13 cellular contexts compared by ENCODE assay signal in genomic region chr1:209797978-209798639, GRCh38. TPM values are rescaled to one million over a fixed set of nuclear protein-coding genes. Genes with fewer than 3 reads are reported as not detected.
DNase-seq lines count a peak whose midpoint lies in the region; ATAC-seq, FAIRE-seq and TF ChIP-seq lines count a peak whose summit lies in the region.
"Had no signal": no experiment of that assay in that cellular context is flagged by ENCODE, and none has a peak within 500 bp of the region (broad histone marks: within the 10 kb centered on the region; RNA-seq: fewer than 3 reads in every experiment).

No MANE protein-coding gene starts in this region.

- H3K36me3 Mint-ChIP-seq in MCF 10A (ENCODE audit: insufficient read depth, unreplicated experiment) = peaks cover 87% of the 10 kb centered on the region
- H3K36me3 Mint-ChIP-seq in stimulated activated naive B cell treated with anti-CD40 and anti-IgM and Interleukin-4, amounts not matched to agents 10 μg/mL and 1 μg/mL and 100 μg/mL, for 72 hours = peaks cover 2 to 4% of the 10 kb centered on the region in 2 donors
- H3K36me3 Mint-ChIP-seq: brain had no signal

- TF ChIP-seq POLR2A in GM12891 (IDR thresholded peaks at IDR 0.05; ENCODE audit: low read depth, low read length) = no peak

- no peak overlapping the region for H3K4me3 ChIP-seq in osteoblast (ENCODE audit: insufficient read depth, low read length)
- H3K4me3 ChIP-seq: esophagus muscularis mucosa had no signal

- no peaks in the 10 kb centered on the region for H3K9me3 Mint-ChIP-seq in MCF 10A (ENCODE audit: unreplicated experiment)
- H3K9me3 Mint-ChIP-seq in stimulated activated naive B cell treated with anti-CD40 and anti-IgM and Interleukin-4, amounts not matched to agents 10 μg/mL and 1 μg/mL and 100 μg/mL, for 72 hours = no peaks in the 10 kb centered on the region

- CTCF ChIA-PET in MCF 10A (lab: Yijun Ruan, JAX) = interaction anchor here (0.7 to 14.2 kb wide), 13 partner anchors 10 to 435 kb away, joined by 3 to 263 read pairs (median 5); partner anchors contain the start of genes SERTAD4 and UTP25

- no peaks in the 10 kb centered on the region for H3K9me3 ChIP-seq in osteoblast (ENCODE audit: low read depth, low read length)
- H3K9me3 ChIP-seq: Caco-2, esophagus muscularis mucosa had no signal

- no peaks in the 10 kb centered on the region for H4K20me1 ChIP-seq in osteoblast (ENCODE audit: insufficient read depth, low read length)

- intact Hi-C loops in MCF 10A (cut with micrococcal nuclease) = no loop called here

- POLR2A ChIA-PET in MCF 10A (lab: Yijun Ruan, JAX) = interaction anchor here (0.9 to 7.1 kb wide), 7 partner anchors 8 to 110 kb away, joined by 3 to 94 read pairs (median 7); partner anchors contain the start of genes C1orf74, IRF6 and UTP25

- FAIRE-seq in GM12891 (lab: Jason Lieb, UNC) = no peak

- H3K27me3 ChIP-seq in osteoblast (ENCODE audit: insufficient read depth, low read length) = peaks cover 5% of the 10 kb centered on the region
- H3K27me3 ChIP-seq: esophagus muscularis mucosa had no signal

- no peaks in the 10 kb centered on the region for H3K36me3 ChIP-seq in osteoblast (ENCODE audit: insufficient read depth, low read length)

- H3K4me2 ChIP-seq in osteoblast (ENCODE audit: insufficient read depth, low read length) = no peak overlapping the region

- H3K27ac Mint-ChIP-seq in MCF 10A (ENCODE audit: low read depth, unreplicated experiment) = no peak overlapping the region
- H3K27ac Mint-ChIP-seq in stimulated activated naive B cell treated with anti-CD40 and anti-IgM and Interleukin-4, amounts not matched to agents 10 μg/mL and 1 μg/mL and 100 μg/mL, for 72 hours = no peak overlapping the region
- H3K27ac Mint-ChIP-seq: brain had no signal

- no peak overlapping the region for H3K27ac ChIP-seq in osteoblast (ENCODE audit: low read depth, low read length)
- H3K27ac ChIP-seq: esophagus muscularis mucosa had no signal

- no TSS peak for BruUV-seq in MCF 10A (replicated peaks; lab: Mats Ljungman, UMichigan)

- no peaks in the 10 kb centered on the region for H3K79me2 ChIP-seq in osteoblast (ENCODE audit: insufficient read depth, low read length)

- peaks cover 28% of the 10 kb centered on the region for H3K4me1 Mint-ChIP-seq in MCF 10A (ENCODE audit: insufficient read depth, unreplicated experiment)
- H3K4me1 Mint-ChIP-seq in stimulated activated naive B cell treated with anti-CD40 and anti-IgM and Interleukin-4, amounts not matched to agents 10 μg/mL and 1 μg/mL and 100 μg/mL, for 72 hours = peaks cover 0 to 6% of the 10 kb centered on the region in 2 donors

- peaks cover 14% of the 10 kb centered on the region for H3K4me1 ChIP-seq in osteoblast (ENCODE audit: insufficient read depth, low read length)

- H3K27me3 Mint-ChIP-seq in MCF 10A (ENCODE audit: insufficient read depth, unreplicated experiment) = no peaks in the 10 kb centered on the region
- H3K27me3 Mint-ChIP-seq in stimulated activated naive B cell treated with anti-CD40 and anti-IgM and Interleukin-4, amounts not matched to agents 10 μg/mL and 1 μg/mL and 100 μg/mL, for 72 hours = peaks cover 19 to 42% of the 10 kb centered on the region in 2 donors

- no peak for ATAC-seq in stimulated activated naive B cell treated with anti-CD40 and anti-IgM and Interleukin-4, amounts not matched to agents 10 μg/mL and 1 μg/mL and 100 μg/mL, for 72 hours (replicated peaks)

- H2AFZ ChIP-seq in osteoblast (ENCODE audit: low read length) = peak overlapping the region; percentile 69

- TF ChIP-seq CTCF in MCF 10A (IDR thresholded peaks at IDR 0.05; ENCODE audit: unreplicated experiment) (no peak), osteoblast (IDR thresholded peaks at IDR 0.05; ENCODE audit: extremely low read depth, low read depth, low read length) (peak; percentile 34)

- H3K4me3 Mint-ChIP-seq in MCF 10A (ENCODE audit: unreplicated experiment) = peak overlapping the region; percentile 17
- H3K4me3 Mint-ChIP-seq in stimulated activated naive B cell treated with anti-CD40 and anti-IgM and Interleukin-4, amounts not matched to agents 10 μg/mL and 1 μg/mL and 100 μg/mL, for 72 hours = no peak overlapping the region
- H3K4me3 Mint-ChIP-seq: brain had no signal

- DNase-seq in GM12891 (ENCODE audit: insufficient read length, low spot score) (no peak), NOMO-1 (lab: John Stamatoyannopoulos, UW; ENCODE audit: unreplicated experiment in 2 of 2) (peak; percentile 7 to 31), MCF 10A (ENCODE audit: unreplicated experiment) (peak; percentile 74), osteoblast (ENCODE audit: insufficient read length, low spot score, missing footprints) (no peak), NCI-H2029 (lab: John Stamatoyannopoulos, UW) (no peak), NCI-H2171 treated with DMSO at 0.1 percent for 48 hours (lab: John Stamatoyannopoulos, UW) (no peak)
- no peak for DNase-seq in activated naive CD4-positive, alpha-beta T cell treated with Interleukin-2 at 50 U/mL for 16 hours
- no peak for DNase-seq in stimulated activated naive B cell treated with anti-CD40 and anti-IgM and Interleukin-4, amounts not matched to agents 10 μg/mL and 1 μg/mL and 100 μg/mL, for 72 hours
- DNase-seq: activated T-cell treated with anti-CD3 and anti-CD28 coated beads for 4 hours; Caco-2; stimulated activated CD4-positive, alpha-beta T cell treated with anti-CD3 and anti-CD28 coated beads, Interleukin-2, amount 100 ng/mL, for 24 hours had no signal

TF ChIP-seq in GM12891, 5 proteins besides CTCF, POLR2A, EP300 and RAD21:
- TF ChIP-seq SPI1 (IDR thresholded peaks at IDR 0.05; ENCODE audit: low read depth, low read length) (peak; percentile 29; the same call in 1 of the 2 replicates), PAX5 (IDR thresholded peaks at IDR 0.05; ENCODE audit: insufficient read depth, low read length, severe bottlenecking) (no peak)
TF ChIP-seq in GM12891: peak in this region for 1.

RNA-seq across cellular contexts. Expression of gene IRF6, which starts 7.8 kb away (rescaled TPM):
- polyA plus RNA-seq in GM12891 (2012; ENCODE audit: low read depth, missing spikeins) = 1.1 TPM
- total RNA-seq in MCF 10A (2022) (87.8 and 106 TPM in 2 replicates), osteoblast (under 0.01 and 0.72 TPM in 2 replicates)

RNA-seq across cellular contexts. Expression of gene C1orf74, which starts 13.8 kb away (rescaled TPM):
- polyA plus RNA-seq in GM12891 (2012; ENCODE audit: low read depth, missing spikeins) = 1.5 TPM
- total RNA-seq in MCF 10A (2022) = 6.8 and 7.1 TPM in 2 replicates
- 2.5 and 3.5 TPM in 2 replicates for total RNA-seq in osteoblast

RNA-seq across cellular contexts. Expression of gene UTP25, which starts 29.7 kb away (rescaled TPM):
- polyA plus RNA-seq in GM12891 (2012; ENCODE audit: low read depth, missing spikeins) = 2.5 TPM
- 20.4 and 23.8 TPM in 2 replicates for total RNA-seq in MCF 10A (2022)
- 22.1 and 24.5 TPM in 2 replicates for total RNA-seq in osteoblast

RNA-seq across cellular contexts. Expression of gene TRAF3IP3, which starts 42.3 kb away (rescaled TPM):
- polyA plus RNA-seq in GM12891 (2012; ENCODE audit: low read depth, missing spikeins) = 72.5 TPM
- not detected in 2 replicates for total RNA-seq in MCF 10A (2022)
- not detected in 2 replicates for total RNA-seq in osteoblast
- total RNA-seq: Caco-2 had no signal

Comparison
In these comparisons a context has a peak if more than half of its experiments do, and no peak if none do; other contexts are left out.
1. DNase-seq: peak in NOMO-1 (2 of 2) and MCF 10A (single experiment); none in GM12891 (single experiment), osteoblast (single experiment), NCI-H2029 (single experiment), NCI-H2171 treated with DMSO at 0.1 percent for 48 hours (single experiment), activated naive CD4-positive, alpha-beta T cell treated with Interleukin-2 at 50 U/mL for 16 hours (single experiment) and stimulated activated naive B cell treated with anti-CD40 and anti-IgM and Interleukin-4, amounts not matched to agents 10 μg/mL and 1 μg/mL and 100 μg/mL, for 72 hours (single experiment).
2. RNA of gene IRF6, which starts 7.8 kb away (total RNA-seq): 87.8 to 106 TPM in MCF 10A; under 0.01 to 0.72 TPM in osteoblast; every median in the first group is over 10 times any median in the second.